Comparison of ENCODE assay signal across 9 cellular contexts in genomic region chr17:55177159-55177913, GRCh38.
DNase-seq lines count a peak whose midpoint lies in the region; ATAC-seq and TF ChIP-seq lines count a peak whose summit lies in the region.
"Had no signal": no experiment of that assay in that cellular context is flagged by ENCODE, and none has a peak within 500 bp of the region (broad histone marks: within the 10 kb centered on the region; RNA-seq: fewer than 3 reads in every experiment).

No MANE protein-coding gene starts in this region.

- H3K27me3 Mint-ChIP-seq in H9 (ENCODE audit: low read depth), result no peaks in the 10 kb centered on the region
- H3K27me3 Mint-ChIP-seq in T-helper 17 cell, result no peaks in the 10 kb centered on the region
- no peaks in the 10 kb centered on the region for H3K27me3 Mint-ChIP-seq in activated naive CD8-positive, alpha-beta T cell treated with anti-CD3 and anti-CD28 coated beads for 36 hours

- peak; percentile 14 for TF ChIP-seq CTCF in DOHH2 (IDR thresholded peaks at IDR 0.05; ENCODE audit: low read depth, low read length, poor library complexity, severe bottlenecking)
- peak; percentile 55 for TF ChIP-seq CTCF in H9 (conservative IDR thresholded peaks at IDR 0.05)

- no peaks in the 10 kb centered on the region for H3K9me2 ChIP-seq in DOHH2 (replicated peaks; ENCODE audit: control insufficient read depth, low read length)

- no peak overlapping the region for H3K14ac ChIP-seq in H9 (ENCODE audit: insufficient read depth, low read length)

- H2BK20ac ChIP-seq in H9 (ENCODE audit: low read depth, low read length, poor library complexity, severe bottlenecking), result no peak overlapping the region

- H3K27ac Mint-ChIP-seq in H9, result no peak overlapping the region
- H3K27ac Mint-ChIP-seq in T-helper 17 cell, result peak overlapping the region; percentile 87
- no peak overlapping the region for H3K27ac Mint-ChIP-seq in activated naive CD8-positive, alpha-beta T cell treated with anti-CD3 and anti-CD28 coated beads for 36 hours

- no CpG with 5 or more reads among the region's 3 CpGs for WGBS in H9 (ENCODE audit: extremely low coverage, insufficient read length, low lambda C conversion rate)

- no peak for TF ChIP-seq POLR2A in erythroblast (IDR thresholded peaks at IDR 0.05; ENCODE audit: low read length)

- no peak overlapping the region for H3K27ac ChIP-seq in DOHH2 (ENCODE audit: low read depth, low read length)
- no peak overlapping the region for H3K27ac ChIP-seq in H9 (ENCODE audit: insufficient read length, low read depth, low read length)

- H3K4me2 ChIP-seq in DOHH2 (ENCODE audit: low read length), result no peak overlapping the region
- no peak overlapping the region for H3K4me2 ChIP-seq in H9 (ENCODE audit: insufficient read depth, insufficient read length, low read length)

- H2BK15ac ChIP-seq in H9 (ENCODE audit: low read depth, low read length), result no peak overlapping the region

- H3K36me3 Mint-ChIP-seq in H9 (ENCODE audit: insufficient read depth in 1 of 3, low read depth in 3 of 3) (peaks cover 9 to 13% (median 12%) of the 10 kb centered on the region in 3 experiments; a peak in 5 of 7 replicates), T-helper 17 cell (ENCODE audit: low read depth) (no peaks in the 10 kb centered on the region)
- peaks cover 11% of the 10 kb centered on the region for H3K36me3 Mint-ChIP-seq in activated naive CD8-positive, alpha-beta T cell treated with anti-CD3 and anti-CD28 coated beads for 36 hours

- peaks cover 4% of the 10 kb centered on the region; the same call in 1 of the 2 replicates for H3K9me3 ChIP-seq in DOHH2 (ENCODE audit: control insufficient read depth, insufficient read depth, low read length)
- H3K9me3 ChIP-seq in H9 (ENCODE audit: control insufficient read depth, low read depth, low read length), result no peaks in the 10 kb centered on the region
- H3K9me3 ChIP-seq in T-helper 17 cell (ENCODE audit: control insufficient read depth, low read length, poor library complexity, severe bottlenecking), result no peaks in the 10 kb centered on the region

- no peak overlapping the region for H3K23ac ChIP-seq in H9 (ENCODE audit: insufficient read length, low read depth, low read length)

- H4K8ac ChIP-seq in H9 (replicated peaks; ENCODE audit: insufficient read length, low read depth, low read length), result no peak overlapping the region

- H3K4ac ChIP-seq in H9 (ENCODE audit: low read depth, low read length), result no peak overlapping the region

- H3K36me3 ChIP-seq in DOHH2 (ENCODE audit: control insufficient read depth, low read length), result no peaks in the 10 kb centered on the region

- H3K27me3 ChIP-seq in DOHH2 (ENCODE audit: control insufficient read depth, low read length), result 0 out of 2 replicates have a peak, but pooled peaks cover 3% of the 10 kb centered on the region
- no peaks in the 10 kb centered on the region for H3K27me3 ChIP-seq in H9 (ENCODE audit: insufficient read depth, low read length)

- DNase-seq in H9 (peak; percentile 61), T-helper 17 cell (no peak), iris pigment epithelial cell (ENCODE audit: low read depth) (peak; percentile 20), erythroblast (lab: John Stamatoyannopoulos, UW) (no peak), hepatic stellate cell (ENCODE audit: low spot score) (no peak)
- DNase-seq in activated naive CD8-positive, alpha-beta T cell treated with anti-CD3 and anti-CD28 coated beads for 36 hours, result no peak
- no peak for DNase-seq in activated CD4-positive, alpha-beta T cell treated with anti-CD3 and anti-CD28 coated beads for 1 hour
- DNase-seq: activated CD4-positive, CD25-positive, alpha-beta regulatory T cell treated with anti-CD3 and anti-CD28 coated beads, Interleukin-2, amount 50 U/mL, for 72 hours had no signal

- no peak overlapping the region for H3K56ac ChIP-seq in H9 (ENCODE audit: insufficient read length, low read depth, low read length)

- H4K5ac ChIP-seq in H9 (ENCODE audit: insufficient read length, low read depth, low read length), result no peak overlapping the region

- H3K4me3 Mint-ChIP-seq in H9 (no peak overlapping the region), T-helper 17 cell (no peak overlapping the region)
- H3K4me3 Mint-ChIP-seq in activated naive CD8-positive, alpha-beta T cell treated with anti-CD3 and anti-CD28 coated beads for 36 hours, result no peak overlapping the region

- no peak overlapping the region for H3K18ac ChIP-seq in H9 (ENCODE audit: insufficient read length, low read depth, low read length)

- H3F3A ChIP-seq in DOHH2 (ENCODE audit: control insufficient read depth, insufficient read depth), result no peaks in the 10 kb centered on the region

- no peak overlapping the region for H2AK5ac ChIP-seq in H9 (ENCODE audit: insufficient read length, low read length)

- H4K20me1 ChIP-seq in DOHH2 (ENCODE audit: control insufficient read depth, insufficient read depth, low read depth, low read length) (no peaks in the 10 kb centered on the region), H9 (ENCODE audit: control insufficient read depth, insufficient read depth, insufficient read length) (no peaks in the 10 kb centered on the region)

- H3K23me2 ChIP-seq in H9 (ENCODE audit: insufficient read length, low read depth, low read length, poor library complexity, severe bottlenecking), result no peaks in the 10 kb centered on the region

- no peak overlapping the region for H3K4me3 ChIP-seq in DOHH2 (ENCODE audit: low read length)

- no peak overlapping the region for H3K9ac ChIP-seq in H9 (ENCODE audit: extremely low read depth, insufficient read length, low read length)

- no peaks in the 10 kb centered on the region for H3K79me2 ChIP-seq in DOHH2 (ENCODE audit: control insufficient read depth, low read length)
- H3K79me2 ChIP-seq in H9 (ENCODE audit: insufficient read depth, low read length), result no peaks in the 10 kb centered on the region

- H2BK5ac ChIP-seq in H9 (ENCODE audit: insufficient read length, low read length), result no peak overlapping the region

- peaks cover 7 to 12% of the 10 kb centered on the region in 2 experiments; a peak in 4 of 5 replicates for H3K9me3 Mint-ChIP-seq in H9
- peaks cover 16% of the 10 kb centered on the region for H3K9me3 Mint-ChIP-seq in activated naive CD8-positive, alpha-beta T cell treated with anti-CD3 and anti-CD28 coated beads for 36 hours

- peaks cover 6% of the 10 kb centered on the region; the same call in 1 of the 2 replicates for H3K4me1 ChIP-seq in DOHH2 (ENCODE audit: control insufficient read depth, low read length)
- H3K4me1 ChIP-seq in H9 (ENCODE audit: insufficient read depth, low read length), result no peaks in the 10 kb centered on the region

- no peak overlapping the region for H2BK120ac ChIP-seq in H9 (ENCODE audit: low read depth, low read length, poor library complexity, severe bottlenecking)

- no peak overlapping the region for H3T11ph ChIP-seq in H9 (ENCODE audit: low read length)

- H3K79me1 ChIP-seq in H9 (ENCODE audit: insufficient read depth, low read depth, low read length, poor library complexity, severe bottlenecking), result no peaks in the 10 kb centered on the region

- H3K4me1 Mint-ChIP-seq in H9 (no peaks in the 10 kb centered on the region; a peak in 1 of 4 replicates), T-helper 17 cell (peaks cover 20% of the 10 kb centered on the region)
- no peaks in the 10 kb centered on the region for H3K4me1 Mint-ChIP-seq in activated naive CD8-positive, alpha-beta T cell treated with anti-CD3 and anti-CD28 coated beads for 36 hours

- H4K91ac ChIP-seq in H9 (ENCODE audit: insufficient read length, low read depth, low read length), result no peak overlapping the region

- no peak overlapping the region for H2AFZ ChIP-seq in H9 (ENCODE audit: low read length)

- H2BK12ac ChIP-seq in H9 (ENCODE audit: insufficient read length, low read depth, low read length), result no peak overlapping the region

- peak; percentile 49 for ATAC-seq in T-helper 17 cell

Comparison
In these comparisons a context has a peak if more than half of its experiments do, and no peak if none do; other contexts are left out.
1. DNase-seq: peak in H9 (single experiment) and iris pigment epithelial cell (single experiment); none in T-helper 17 cell (0 of 3), activated naive CD8-positive, alpha-beta T cell treated with anti-CD3 and anti-CD28 coated beads for 36 hours (single experiment), erythroblast (0 of 2), activated CD4-positive, alpha-beta T cell treated with anti-CD3 and anti-CD28 coated beads for 1 hour (single experiment) and hepatic stellate cell (single experiment).